ENCODE assay signal across 8 cellular contexts in genomic region chr5:37370550-37370863, GRCh38. TPM values are rescaled to one million over a fixed set of nuclear protein-coding genes. Genes with fewer than 3 reads are reported as not detected.
DNase-seq lines count a peak whose midpoint lies in the region; ATAC-seq, FAIRE-seq and TF ChIP-seq lines count a peak whose summit lies in the region.

No MANE protein-coding gene starts in this region.

- FAIRE-seq in GM12891 (lab: Jason Lieb, UNC) = no peak

- no peaks in the 10 kb centered on the region for H3K27me3 ChIP-seq in spleen (replicated peaks in 1 of 7)

- ATAC-seq in GM21367 (IDR thresholded peaks at IDR 0.05; ENCODE audit: unreplicated experiment) (peak; percentile 44), SK-N-SH treated with all-trans-retinoic acid at 6 μM for 48 hours (peak; percentile 69; the same call in 2 of the 3 replicates)

- no peaks in the 10 kb centered on the region for H3K9me3 ChIP-seq in spleen

- H3K4me3 ChIP-seq in foreskin fibroblast (ENCODE audit: low read depth in 1 of 2, low read length in 2 of 2) (peak overlapping the region; percentile 81 to 91), spleen (peak overlapping the region; percentile 73 to 97 (median 92))

- 0 to 2% (median 0%) methylated on average over 7 of the region's 7 CpGs for WGBS in spleen, 5 donors

- H3K27ac ChIP-seq in spleen = peak overlapping the region; percentile 30 to 91 (median 84)

- TF ChIP-seq CTCF in foreskin fibroblast (IDR thresholded peaks at IDR 0.05; ENCODE audit: low read depth, low read length) (no peak), spleen (IDR thresholded peaks at IDR 0.05 in 8 of 11, conservative IDR thresholded peaks at IDR 0.05 in 3 of 11) (no peak)

- peaks cover 0 to 20% (median 0%) of the 10 kb centered on the region in 6 donors for H3K36me3 ChIP-seq in spleen

- peaks cover 19 to 59% (median 45%) of the 10 kb centered on the region in 6 donors for H3K4me1 ChIP-seq in spleen

- peak; percentile 8 for DNase-seq in ACHN
- DNase-seq in foreskin fibroblast = no peak
- no peak for DNase-seq in spleen
- DNase-seq in glomerular visceral epithelial cell (ENCODE audit: extremely low spot score) = no peak
- DNase-seq in GM12891 (ENCODE audit: insufficient read length, low spot score) = no peak
- DNase-seq in NCI-H2196 treated with DMSO at 0.1 percent for 48 hours (lab: John Stamatoyannopoulos, UW; ENCODE audit: unreplicated experiment) = no peak

- in situ Hi-C loops in ACHN (cut with HindIII; ENCODE audit: low pct_ligation_motif_present, low pct_unique_long_range_greater_than_20kb, low sequenced_read_pairs) = no loop called here

- no peak for TF ChIP-seq POLR2A in spleen (IDR thresholded peaks at IDR 0.05)
- no peak for TF ChIP-seq POLR2A in GM12891 (IDR thresholded peaks at IDR 0.05; ENCODE audit: low read depth, low read length)

- intact Hi-C loops in spleen (cut with DNase I; ENCODE audit: low total_unique reads) = no loop called here

TF ChIP-seq in SK-N-SH treated with all-trans-retinoic acid at 6 μM for 48 hours, 23 proteins besides CTCF, POLR2A, EP300 and RAD21 (continues in another document):
- TF ChIP-seq GLIS3 (CRISPR knock-in tag; IDR thresholded peaks at IDR 0.05) (no peak), ZFP3 (CRISPR knock-in tag; IDR thresholded peaks at IDR 0.05) (no peak), PPARA (CRISPR knock-in tag; IDR thresholded peaks at IDR 0.05; ENCODE audit: borderline replicate concordance) (no peak), PATZ1 (CRISPR knock-in tag; IDR thresholded peaks at IDR 0.05; ENCODE audit: borderline replicate concordance) (no peak), CSDC2 (CRISPR knock-in tag; IDR thresholded peaks at IDR 0.05) (no peak), ESRRG (CRISPR knock-in tag; IDR thresholded peaks at IDR 0.05) (no peak), ISL1 (CRISPR knock-in tag; IDR thresholded peaks at IDR 0.05) (no peak), TOX (CRISPR knock-in tag; IDR thresholded peaks at IDR 0.05; ENCODE audit: borderline replicate concordance) (no peak), TSHZ2 (CRISPR knock-in tag; IDR thresholded peaks at IDR 0.05) (no peak), TCF4 (CRISPR knock-in tag; IDR thresholded peaks at IDR 0.05; ENCODE audit: borderline replicate concordance) (no peak)

TF ChIP-seq in GM12891, 5 proteins besides CTCF, POLR2A, EP300 and RAD21:
- TF ChIP-seq TAF1 (IDR thresholded peaks at IDR 0.05; ENCODE audit: low read depth, low read length) (no peak), SPI1 (IDR thresholded peaks at IDR 0.05; ENCODE audit: low read depth, low read length) (no peak), POLR2AphosphoS5 (IDR thresholded peaks at IDR 0.05; ENCODE audit: low read depth, low read length) (no peak), PAX5 (IDR thresholded peaks at IDR 0.05; ENCODE audit: insufficient read depth, low read length, severe bottlenecking) (no peak), POU2F2 (IDR thresholded peaks at IDR 0.05; ENCODE audit: low read depth, low read length) (no peak)

RNA-seq across cellular contexts. Expression of gene NUP155, which starts 0.4 kb away (rescaled TPM):
- 10 to 100 TPM; 22.9 to 28.8 (median 24.8) TPM for total RNA-seq in spleen
- 1 to 10 TPM; 2.9 to 4.5 (median 3.5) TPM for polyA plus RNA-seq in spleen
- polyA plus RNA-seq in GM12891 (2012; ENCODE audit: low read depth, missing spikeins) = 14.3 TPM

RNA-seq across cellular contexts. Expression of gene WDR70, which starts 8.6 kb away (rescaled TPM):
- total RNA-seq in spleen = 10 to 100 TPM; 32.6 to 51.7 (median 35.7) TPM
- 10 to 100 TPM; 24.7 to 33.0 (median 25.0) TPM for polyA plus RNA-seq in spleen
- polyA plus RNA-seq in GM12891 (2012; ENCODE audit: low read depth, missing spikeins) = 25.3 TPM
